9 cellular contexts compared by ENCODE assay signal in genomic region chr21:14070968-14071367, GRCh38.
"Had no signal": no experiment of that assay in that cellular context is flagged by ENCODE, and none has a peak within 500 bp of the region (broad histone marks: within the 10 kb centered on the region; RNA-seq: fewer than 3 reads in every experiment).

No MANE protein-coding gene starts in this region.

- H3K4me3 Mint-ChIP-seq: GM23338, H9, HFFc6 had no signal

- H3K27ac Mint-ChIP-seq: GM23338, H9, HFFc6 had no signal

- H3K36me3 ChIP-seq: HAP-1 had no signal

- DNase-seq: GM23248, GOT3, H7, HCEC 1CT, HFFc6 had no signal

- H3K9me3 Mint-ChIP-seq: GM23338 had no signal

- H3K9ac ChIP-seq: GM23248 had no signal

- H3K4me1 Mint-ChIP-seq: H9 had no signal

- ATAC-seq: HCT116 had no signal

- H3K4me3 ChIP-seq: GM23248, GM23338, HAP-1 had no signal

- H3K4me1 ChIP-seq: HAP-1 had no signal

- H3K27ac ChIP-seq: GM23248 had no signal

- H3K9me3 ChIP-seq: HAP-1 had no signal
